Comparison of ENCODE assay signal across 16 cellular contexts in genomic region chr22:41206719-41207118, GRCh38. TPM values are rescaled to one million over a fixed set of nuclear protein-coding genes. Genes with fewer than 3 reads are reported as not detected.
DNase-seq lines count a peak whose midpoint lies in the region; ATAC-seq and TF ChIP-seq lines count a peak whose summit lies in the region.
"Had no signal": no experiment of that assay in that cellular context is flagged by ENCODE, and none has a peak within 500 bp of the region (broad histone marks: within the 10 kb centered on the region; RNA-seq: fewer than 3 reads in every experiment).

No MANE protein-coding gene starts in this region.

- no peak overlapping the region for H3K4me3 ChIP-seq in neural progenitor cell
- H3K4me3 ChIP-seq in gastrocnemius medialis, result no peak overlapping the region
- no peak overlapping the region for H3K4me3 ChIP-seq in tibial nerve

- H3F3A ChIP-seq in neural progenitor cell (ENCODE audit: low read depth), result peaks cover 6% of the 10 kb centered on the region

- H3K36me3 Mint-ChIP-seq in activated CD4-positive, alpha-beta T cell treated with anti-CD3 and anti-CD28 coated beads, Interleukin-2, amount 10 ng/mL, durations not matched to agents 7 days and 5 days (ENCODE audit: low read depth), result peaks cover 11% of the 10 kb centered on the region
- H3K36me3 Mint-ChIP-seq in IgD-negative memory B cell (no peaks in the 10 kb centered on the region), neural progenitor cell (peaks cover 8% of the 10 kb centered on the region)
- H3K36me3 Mint-ChIP-seq in activated naive CD8-positive, alpha-beta T cell treated with anti-CD3 and anti-CD28 coated beads, Interleukin-2, amount 10 ng/mL, durations not matched to agents 7 days and 5 days, result peaks cover 12% of the 10 kb centered on the region

- H3K4me1 ChIP-seq in neural progenitor cell, result peaks cover 4% of the 10 kb centered on the region
- peaks cover 6 to 10% of the 10 kb centered on the region in 2 donors for H3K4me1 ChIP-seq in gastrocnemius medialis
- H3K4me1 ChIP-seq in tibial nerve, result peaks cover 0 to 16% (median 5%) of the 10 kb centered on the region in 4 donors

- 94 to 95% methylated on average over 9 of the region's 9 CpGs for WGBS in tibial nerve, 2 donors

- TF ChIP-seq POLR2A in gastrocnemius medialis (IDR thresholded peaks at IDR 0.05) (no peak), tibial nerve (IDR thresholded peaks at IDR 0.05) (no peak)

- H3K79me2 ChIP-seq in neural progenitor cell (ENCODE audit: low read depth), result peaks cover 28% of the 10 kb centered on the region

- no peak for DNase-seq in activated CD4-positive, alpha-beta T cell treated with anti-CD3 and anti-CD28 coated beads, Interleukin-2, amount 10 ng/mL, durations not matched to agents 7 days and 5 days
- no peak for DNase-seq in activated CD4-positive, alpha-beta T cell treated with anti-CD3 and anti-CD28 coated beads for 4 hours
- DNase-seq in activated naive CD8-positive, alpha-beta T cell treated with anti-CD3 and anti-CD28 coated beads, Interleukin-2, amount 10 ng/mL, durations not matched to agents 7 days and 5 days, result no peak
- no peak for DNase-seq in neural progenitor cell (ENCODE audit: low spot score)
- DNase-seq in gastrocnemius medialis, result no peak
- DNase-seq in tibial nerve (ENCODE audit: low spot score in 2 of 2), result no peak
- DNase-seq: COR-L47; KBM-7; left ventricle myocardium inferior; NCI-H1436 treated with DMSO at 0.1 percent for 48 hours; NCI-H510A treated with DMSO at 0.1 percent for 48 hours; right lobe of liver; SK-N-SH; stimulated activated CD4-positive, alpha-beta T cell treated with anti-CD3 and anti-CD28 coated beads, Interleukin-2, amount 100 ng/mL, for 48 hours had no signal

- TF ChIP-seq CTCF in neural progenitor cell (IDR thresholded peaks at IDR 0.05) (no peak), gastrocnemius medialis (IDR thresholded peaks at IDR 0.05 in 4 of 5, conservative IDR thresholded peaks at IDR 0.05 in 1 of 5) (no peak), tibial nerve (IDR thresholded peaks at IDR 0.05) (no peak)

- TF ChIP-seq EP300 in tibial nerve (IDR thresholded peaks at IDR 0.05), result no peak

- no peak for ATAC-seq in activated naive CD8-positive, alpha-beta T cell treated with anti-CD3 and anti-CD28 coated beads, Interleukin-2, amount 10 ng/mL, durations not matched to agents 7 days and 5 days (ENCODE audit: low read depth)
- no peak for ATAC-seq in gastrocnemius medialis
- no peak for ATAC-seq in GM18867 (IDR thresholded peaks at IDR 0.05; ENCODE audit: unreplicated experiment)
- ATAC-seq: right lobe of liver had no signal

- no peaks in the 10 kb centered on the region for H3K9me3 ChIP-seq in neural progenitor cell (ENCODE audit: low read depth)
- no peaks in the 10 kb centered on the region for H3K9me3 ChIP-seq in gastrocnemius medialis
- H3K9me3 ChIP-seq in tibial nerve, result no peaks in the 10 kb centered on the region
- H3K9me3 ChIP-seq: left ventricle myocardium inferior, right lobe of liver, SK-N-SH had no signal

- no peaks in the 10 kb centered on the region for H3K9me3 Mint-ChIP-seq in activated CD4-positive, alpha-beta T cell treated with anti-CD3 and anti-CD28 coated beads, Interleukin-2, amount 10 ng/mL, durations not matched to agents 7 days and 5 days
- H3K9me3 Mint-ChIP-seq in IgD-negative memory B cell (no peaks in the 10 kb centered on the region), neural progenitor cell (no peaks in the 10 kb centered on the region)
- no peaks in the 10 kb centered on the region for H3K9me3 Mint-ChIP-seq in activated naive CD8-positive, alpha-beta T cell treated with anti-CD3 and anti-CD28 coated beads, Interleukin-2, amount 10 ng/mL, durations not matched to agents 7 days and 5 days

- no peak overlapping the region for H2AFZ ChIP-seq in neural progenitor cell (replicated peaks)

- no peak overlapping the region for H3K27ac ChIP-seq in neural progenitor cell
- H3K27ac ChIP-seq in gastrocnemius medialis, result no peak overlapping the region
- no peak overlapping the region for H3K27ac ChIP-seq in tibial nerve
- H3K27ac ChIP-seq: left ventricle myocardium inferior, right lobe of liver had no signal

- POLR2A ChIA-PET in activated CD4-positive, alpha-beta T cell treated with anti-CD3 and anti-CD28 coated beads, Interleukin-2, amount 10 ng/mL, durations not matched to agents 7 days and 5 days (lab: Charles Lee), result no interaction called here
- POLR2A ChIA-PET in activated naive CD8-positive, alpha-beta T cell treated with anti-CD3 and anti-CD28 coated beads, Interleukin-2, amount 10 ng/mL, durations not matched to agents 7 days and 5 days (lab: Charles Lee), result interaction anchor here (0.7 to 2.0 kb wide), 2 partner anchors 11 to 31 kb away, joined by 3 to 7 read pairs; no protein-coding TSS in a partner anchor

- CTCF ChIA-PET in activated CD4-positive, alpha-beta T cell treated with anti-CD3 and anti-CD28 coated beads, Interleukin-2, amount 10 ng/mL, durations not matched to agents 7 days and 5 days (lab: Charles Lee), result interaction anchor here (0.7 to 2.1 kb wide), 3 partner anchors 9 to 284 kb away, joined by 3 to 9 read pairs (median 7); no protein-coding TSS in a partner anchor

- no peaks in the 10 kb centered on the region for H4K20me1 ChIP-seq in neural progenitor cell (ENCODE audit: low read depth)

- H3K27ac Mint-ChIP-seq in activated CD4-positive, alpha-beta T cell treated with anti-CD3 and anti-CD28 coated beads, Interleukin-2, amount 10 ng/mL, durations not matched to agents 7 days and 5 days, result no peak overlapping the region
- peak overlapping the region in 1 of 3 donors; percentile 34 for H3K27ac Mint-ChIP-seq in IgD-negative memory B cell
- H3K27ac Mint-ChIP-seq in activated naive CD8-positive, alpha-beta T cell treated with anti-CD3 and anti-CD28 coated beads, Interleukin-2, amount 10 ng/mL, durations not matched to agents 7 days and 5 days, result no peak overlapping the region
- no peak overlapping the region for H3K27ac Mint-ChIP-seq in neural progenitor cell

- H3K9ac ChIP-seq in neural progenitor cell, result no peak overlapping the region

- H3K36me3 ChIP-seq in neural progenitor cell (no peaks in the 10 kb centered on the region), gastrocnemius medialis (peaks cover 0 to 26% of the 10 kb centered on the region in 2 donors), tibial nerve (peaks cover 0 to 50% (median 0%) of the 10 kb centered on the region in 3 donors)

- H3K4me2 ChIP-seq in neural progenitor cell, result no peak overlapping the region

- H3K4me3 Mint-ChIP-seq in activated CD4-positive, alpha-beta T cell treated with anti-CD3 and anti-CD28 coated beads, Interleukin-2, amount 10 ng/mL, durations not matched to agents 7 days and 5 days, result peak overlapping the region; percentile 48
- H3K4me3 Mint-ChIP-seq in IgD-negative memory B cell (peak overlapping the region; percentile 66 to 91 (median 88)), neural progenitor cell (peak overlapping the region; percentile 79)
- H3K4me3 Mint-ChIP-seq in activated naive CD8-positive, alpha-beta T cell treated with anti-CD3 and anti-CD28 coated beads, Interleukin-2, amount 10 ng/mL, durations not matched to agents 7 days and 5 days, result peak overlapping the region; percentile 56

- intact Hi-C loops in gastrocnemius medialis (cut with DNase I; ENCODE audit: low total_unique reads), result no loop called here

- in situ Hi-C loops in gastrocnemius medialis (cut with MboI; ENCODE audit: low sequenced_read_pairs in 4 of 4), result loop anchor here in 1 of 4 donors (10.0 kb wide), 1 partner anchor 98 kb away; the partner anchor contains the start of gene ZC3H7B

- H3K27me3 ChIP-seq in neural progenitor cell (peaks cover 20% of the 10 kb centered on the region), gastrocnemius medialis (no peaks in the 10 kb centered on the region), tibial nerve (no peaks in the 10 kb centered on the region)
- H3K27me3 ChIP-seq: right lobe of liver had no signal

- peaks cover 28% of the 10 kb centered on the region for H3K4me1 Mint-ChIP-seq in activated CD4-positive, alpha-beta T cell treated with anti-CD3 and anti-CD28 coated beads, Interleukin-2, amount 10 ng/mL, durations not matched to agents 7 days and 5 days
- H3K4me1 Mint-ChIP-seq in IgD-negative memory B cell (peaks cover 22 to 34% (median 24%) of the 10 kb centered on the region in 3 donors), neural progenitor cell (peaks cover 15% of the 10 kb centered on the region)
- peaks cover 12% of the 10 kb centered on the region for H3K4me1 Mint-ChIP-seq in activated naive CD8-positive, alpha-beta T cell treated with anti-CD3 and anti-CD28 coated beads, Interleukin-2, amount 10 ng/mL, durations not matched to agents 7 days and 5 days

- peaks cover 14% of the 10 kb centered on the region for H3K27me3 Mint-ChIP-seq in activated CD4-positive, alpha-beta T cell treated with anti-CD3 and anti-CD28 coated beads, Interleukin-2, amount 10 ng/mL, durations not matched to agents 7 days and 5 days
- H3K27me3 Mint-ChIP-seq in IgD-negative memory B cell, result peaks cover 4% of the 10 kb centered on the region
- peaks cover 19% of the 10 kb centered on the region for H3K27me3 Mint-ChIP-seq in activated naive CD8-positive, alpha-beta T cell treated with anti-CD3 and anti-CD28 coated beads, Interleukin-2, amount 10 ng/mL, durations not matched to agents 7 days and 5 days
- peaks cover 12% of the 10 kb centered on the region for H3K27me3 Mint-ChIP-seq in neural progenitor cell (ENCODE audit: insufficient read depth, low read depth)

RNA-seq across cellular contexts. Expression of gene L3MBTL2, which starts 1.6 kb away (rescaled TPM):
- 10 to 100 TPM; 37.0 to 37.2 TPM for total RNA-seq in activated CD4-positive, alpha-beta T cell treated with anti-CD3 and anti-CD28 coated beads, Interleukin-2, amount 10 ng/mL, durations not matched to agents 7 days and 5 days
- 29.8 TPM for polyA plus RNA-seq in IgD-negative memory B cell
- 10 to 100 TPM; 37.5 to 38.7 TPM for total RNA-seq in activated naive CD8-positive, alpha-beta T cell treated with anti-CD3 and anti-CD28 coated beads, Interleukin-2, amount 10 ng/mL, durations not matched to agents 7 days and 5 days
- total RNA-seq in neural progenitor cell (ENCODE audit: low replicate concordance), result 14.4 and 24.4 TPM in 2 replicates
- 10 to 100 TPM in 3 of 4 donors, 1 to 10 TPM in 1; 4.8 to 14.4 (median 12.4) TPM for total RNA-seq in gastrocnemius medialis
- 10 to 100 TPM; 21.2 to 27.4 (median 24.3) TPM for total RNA-seq in tibial nerve

RNA-seq across cellular contexts. Expression of gene CHADL, which starts 34.0 kb away (rescaled TPM):
- under 1 TPM; 0.17 to 0.35 TPM for total RNA-seq in activated CD4-positive, alpha-beta T cell treated with anti-CD3 and anti-CD28 coated beads, Interleukin-2, amount 10 ng/mL, durations not matched to agents 7 days and 5 days
- polyA plus RNA-seq in IgD-negative memory B cell, result 0.63 TPM
- total RNA-seq in activated naive CD8-positive, alpha-beta T cell treated with anti-CD3 and anti-CD28 coated beads, Interleukin-2, amount 10 ng/mL, durations not matched to agents 7 days and 5 days, result under 1 TPM; 0.45 to 0.83 TPM
- 0.56 TPM in 1 of 2 replicates, not detected in the other for total RNA-seq in neural progenitor cell (ENCODE audit: low replicate concordance)
- total RNA-seq in gastrocnemius medialis, result 1 to 10 TPM in 1 of 4 donors, under 1 TPM in 1, not detected in 2; 0.73 to 1.3 TPM
- total RNA-seq in tibial nerve, result 10 to 100 TPM; 25.3 to 32.0 (median 27.5) TPM

Comparison
In these comparisons a context has a peak if more than half of its experiments do, and no peak if none do; other contexts are left out.
1. RNA of gene CHADL, which starts 34.0 kb away (total RNA-seq): 25.3 to 32.0 TPM in tibial nerve; 0.45 to 0.83 TPM in activated naive CD8-positive, alpha-beta T cell treated with anti-CD3 and anti-CD28 coated beads, Interleukin-2, amount 10 ng/mL, durations not matched to agents 7 days and 5 days, 0.73 to 1.3 TPM in gastrocnemius medialis, 0.17 to 0.35 TPM in activated CD4-positive, alpha-beta T cell treated with anti-CD3 and anti-CD28 coated beads, Interleukin-2, amount 10 ng/mL, durations not matched to agents 7 days and 5 days and 0.56 TPM in neural progenitor cell; every median in the first group is over 10 times any median in the second.
2. Peak in every context shown above with its lines, with median percentiles within 50 percentile points of each other: H3K4me3 Mint-ChIP-seq.